ENCODE assay signal across 19 cellular contexts in genomic region chr6:73612611-73613010, GRCh38. TPM values are rescaled to one million over a fixed set of nuclear protein-coding genes. Genes with fewer than 3 reads are reported as not detected.
DNase-seq lines count a peak whose midpoint lies in the region; ATAC-seq and TF ChIP-seq lines count a peak whose summit lies in the region.
"Had no signal": no experiment of that assay in that cellular context is flagged by ENCODE, and none has a peak within 500 bp of the region (broad histone marks: within the 10 kb centered on the region; RNA-seq: fewer than 3 reads in every experiment).

No MANE protein-coding gene starts in this region.

- H3K27ac Mint-ChIP-seq in mesothelial cell of epicardium (peak overlapping the region; percentile 34), MCF 10A (ENCODE audit: low read depth, unreplicated experiment) (no peak overlapping the region)
- H3K27ac Mint-ChIP-seq in CD8-positive, alpha-beta T cell, result no peak overlapping the region
- H3K27ac Mint-ChIP-seq: B cell had no signal

- H3K36me3 Mint-ChIP-seq in mesothelial cell of epicardium, result peaks cover 2% of the 10 kb centered on the region
- peaks cover 23% of the 10 kb centered on the region for H3K36me3 Mint-ChIP-seq in MCF 10A (ENCODE audit: insufficient read depth, unreplicated experiment)
- H3K36me3 Mint-ChIP-seq in CD8-positive, alpha-beta T cell, result peaks cover 63% of the 10 kb centered on the region

- no peaks in the 10 kb centered on the region for H3K27me3 ChIP-seq in CD8-positive, alpha-beta T cell (ENCODE audit: insufficient read depth, low read length)
- H3K27me3 ChIP-seq: BLaER1 treated with 17β-estradiol and CSF1 and Interleukin-3, amounts not matched to agents 10 nM and 100 nM had no signal

- BruUV-seq in MCF 10A (replicated peaks; lab: Mats Ljungman, UMichigan), result no TSS peak

- no peaks in the 10 kb centered on the region for H3K9me3 Mint-ChIP-seq in mesothelial cell of epicardium
- H3K9me3 Mint-ChIP-seq in MCF 10A (ENCODE audit: unreplicated experiment), result no peaks in the 10 kb centered on the region
- no peaks in the 10 kb centered on the region for H3K9me3 Mint-ChIP-seq in CD8-positive, alpha-beta T cell
- H3K9me3 Mint-ChIP-seq: CD8-positive, alpha-beta memory T cell had no signal

- H3K27me3 Mint-ChIP-seq in mesothelial cell of epicardium (ENCODE audit: low read depth) (no peaks in the 10 kb centered on the region), MCF 10A (ENCODE audit: insufficient read depth, unreplicated experiment) (no peaks in the 10 kb centered on the region)
- no peaks in the 10 kb centered on the region for H3K27me3 Mint-ChIP-seq in CD8-positive, alpha-beta T cell (ENCODE audit: low read depth)
- H3K27me3 Mint-ChIP-seq: B cell; CD8-positive, alpha-beta memory T cell had no signal

- H3K4me1 ChIP-seq in CD8-positive, alpha-beta T cell (ENCODE audit: insufficient read depth, low read length), result no peaks in the 10 kb centered on the region
- H3K4me1 ChIP-seq: HAP-1 had no signal

- intact Hi-C loops in MCF 10A (cut with micrococcal nuclease), result no loop called here
- intact Hi-C loops in CD8-positive, alpha-beta T cell (cut with DNase I, micrococcal nuclease), result no loop called here

- H3K4me1 Mint-ChIP-seq in mesothelial cell of epicardium, result peaks cover 4% of the 10 kb centered on the region
- no peaks in the 10 kb centered on the region for H3K4me1 Mint-ChIP-seq in MCF 10A (ENCODE audit: insufficient read depth, unreplicated experiment)
- H3K4me1 Mint-ChIP-seq in CD8-positive, alpha-beta T cell (ENCODE audit: low read depth), result peaks cover 5% of the 10 kb centered on the region

- H3K4me3 ChIP-seq in CD8-positive, alpha-beta T cell (ENCODE audit: low read depth, low read length), result no peak overlapping the region
- H3K4me3 ChIP-seq: BLaER1 treated with 17β-estradiol and CSF1 and Interleukin-3, amounts not matched to agents 10 nM and 100 nM; GM12878; HAP-1 had no signal

- H3K4me3 Mint-ChIP-seq in mesothelial cell of epicardium (no peak overlapping the region), MCF 10A (ENCODE audit: unreplicated experiment) (no peak overlapping the region)
- H3K4me3 Mint-ChIP-seq in CD8-positive, alpha-beta T cell, result no peak overlapping the region
- H3K4me3 Mint-ChIP-seq: B cell; CD8-positive, alpha-beta memory T cell had no signal

- CTCF ChIA-PET in MCF 10A (lab: Yijun Ruan, JAX), result interaction anchor here (0.6 to 4.9 kb wide), 13 partner anchors 10 to 1130 kb away, joined by 3 to 108 read pairs (median 3); no protein-coding TSS in a partner anchor
- CTCF ChIA-PET in CD8-positive, alpha-beta T cell (lab: Charles Lee), result interaction anchor here (0.7 to 10.7 kb wide), 7 partner anchors 15 to 183 kb away, joined by 3 to 288 read pairs (median 3); partner anchors contain the start of gene EEF1A1

- ATAC-seq in CD8-positive, alpha-beta T cell, result no peak
- ATAC-seq: GM12878 had no signal

- DNase-seq in NCI-H226 (peak; percentile 49), kidney tubule cell (ENCODE audit: low spot score) (peak; percentile 73), mesothelial cell of epicardium (ENCODE audit: low spot score in 2 of 2, unreplicated experiment in 2 of 2) (no peak), Ammon's horn (ENCODE audit: low spot score) (no peak), NOMO-1 treated with DMSO at 0.1 percent for 48 hours (lab: John Stamatoyannopoulos, UW; ENCODE audit: unreplicated experiment) (no peak), MCF 10A (ENCODE audit: unreplicated experiment) (no peak)
- no peak for DNase-seq in CD8-positive, alpha-beta T cell
- DNase-seq: 8988T; CD8-positive, alpha-beta memory T cell; COR-L47; DMS 273 treated with DMSO at 0.1 percent for 48 hours; DMS53; DND-41; EL had no signal

- TF ChIP-seq CTCF in mesothelial cell of epicardium (IDR thresholded peaks at IDR 0.05; ENCODE audit: unreplicated experiment) (no peak), MCF 10A (IDR thresholded peaks at IDR 0.05; ENCODE audit: unreplicated experiment) (no peak)
- no peak for TF ChIP-seq CTCF in CD8-positive, alpha-beta T cell (IDR thresholded peaks at IDR 0.05)

- peaks cover 20% of the 10 kb centered on the region for H3K36me3 ChIP-seq in CD8-positive, alpha-beta T cell (ENCODE audit: insufficient read depth, low read length)

- H3K27ac ChIP-seq in CD8-positive, alpha-beta T cell (ENCODE audit: low read depth, low read length), result no peak overlapping the region
- H3K27ac ChIP-seq: BLaER1 treated with 17β-estradiol and CSF1 and Interleukin-3, amounts not matched to agents 10 nM and 100 nM; HL-60 had no signal

- POLR2A ChIA-PET in MCF 10A (lab: Yijun Ruan, JAX), result interaction anchor here (0.8 to 10.3 kb wide), 5 partner anchors 31 to 151 kb away, joined by 4 to 185 read pairs (median 8); partner anchors contain the start of genes EEF1A1 and MTO1
- POLR2A ChIA-PET in CD8-positive, alpha-beta T cell (lab: Charles Lee), result interaction anchor here (0.7 to 6.1 kb wide), 3 partner anchors 91 to 155 kb away, joined by 7 to 57 read pairs (median 19); partner anchors contain the start of gene EEF1A1

- H3K9me3 ChIP-seq in CD8-positive, alpha-beta T cell (ENCODE audit: low read length), result no peaks in the 10 kb centered on the region
- H3K9me3 ChIP-seq: BLaER1 treated with 17β-estradiol and CSF1 and Interleukin-3, amounts not matched to agents 10 nM and 100 nM; HAP-1 had no signal

RNA-seq across cellular contexts. Expression of gene SLC17A5, which starts 41.2 kb away (rescaled TPM):
- 10.1 to 11.8 TPM (median 10.3 TPM) in 3 replicates for total RNA-seq in mesothelial cell of epicardium
- total RNA-seq in MCF 10A (2022), result 6.1 and 7.2 TPM in 2 replicates
- 1 to 10 TPM; 4.9 to 5.5 TPM for total RNA-seq in CD8-positive, alpha-beta T cell

Comparison
In these comparisons a context has a peak if more than half of its experiments do, and no peak if none do; other contexts are left out.
1. DNase-seq: peak in NCI-H226 (single experiment) and kidney tubule cell (single experiment); none in mesothelial cell of epicardium (0 of 2), Ammon's horn (single experiment), NOMO-1 treated with DMSO at 0.1 percent for 48 hours (single experiment), MCF 10A (single experiment) and CD8-positive, alpha-beta T cell (0 of 7).